Comparison of ENCODE assay signal across 1 cellular context in the genomic region with DNA sequence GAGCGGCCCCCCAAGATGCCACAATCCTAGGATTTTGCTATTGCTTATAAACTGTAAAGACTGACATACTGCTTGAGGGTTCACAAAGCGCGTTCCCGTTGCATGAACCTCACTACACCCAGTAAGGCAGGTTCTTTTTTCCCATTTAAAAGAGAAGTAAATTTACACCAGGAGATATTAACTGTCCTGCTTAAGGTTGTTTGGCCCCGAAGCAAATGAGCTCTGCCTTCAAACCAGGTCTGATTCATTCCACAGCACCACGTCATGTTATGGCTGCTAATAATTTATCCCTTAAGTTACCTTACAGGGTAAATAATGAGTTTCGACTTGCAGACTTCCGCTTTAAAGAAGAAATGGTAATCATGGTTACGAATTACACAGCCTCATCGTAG.
TF ChIP-seq lines count a peak whose summit lies in the region.

No MANE protein-coding gene starts in this region.

TF ChIP-seq in GM12878, 131 proteins besides CTCF, POLR2A, EP300 and RAD21 (continued from another document and continues in another):
- peak; percentile 61 for TF ChIP-seq ATF7 (IDR thresholded peaks at IDR 0.05; ENCODE audit: low read depth)
- TF ChIP-seq BMI1 (IDR thresholded peaks at IDR 0.05; ENCODE audit: borderline replicate concordance): no peak
- TF ChIP-seq, protein P1, sequence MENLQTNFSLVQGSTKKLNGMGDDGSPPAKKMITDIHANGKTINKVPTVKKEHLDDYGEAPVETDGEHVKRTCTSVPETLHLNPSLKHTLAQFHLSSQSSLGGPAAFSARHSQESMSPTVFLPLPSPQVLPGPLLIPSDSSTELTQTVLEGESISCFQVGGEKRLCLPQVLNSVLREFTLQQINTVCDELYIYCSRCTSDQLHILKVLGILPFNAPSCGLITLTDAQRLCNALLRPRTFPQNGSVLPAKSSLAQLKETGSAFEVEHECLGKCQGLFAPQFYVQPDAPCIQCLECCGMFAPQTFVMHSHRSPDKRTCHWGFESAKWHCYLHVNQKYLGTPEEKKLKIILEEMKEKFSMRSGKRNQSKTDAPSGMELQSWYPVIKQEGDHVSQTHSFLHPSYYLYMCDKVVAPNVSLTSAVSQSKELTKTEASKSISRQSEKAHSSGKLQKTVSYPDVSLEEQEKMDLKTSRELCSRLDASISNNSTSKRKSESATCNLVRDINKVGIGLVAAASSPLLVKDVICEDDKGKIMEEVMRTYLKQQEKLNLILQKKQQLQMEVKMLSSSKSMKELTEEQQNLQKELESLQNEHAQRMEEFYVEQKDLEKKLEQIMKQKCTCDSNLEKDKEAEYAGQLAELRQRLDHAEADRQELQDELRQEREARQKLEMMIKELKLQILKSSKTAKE (IDR thresholded peaks at IDR 0.05; ENCODE audit: low read depth, poor library complexity, severe bottlenecking): no peak
- TF ChIP-seq HDAC6 (IDR thresholded peaks at IDR 0.05; ENCODE audit: unreplicated experiment): no peak
- no peak for TF ChIP-seq PAX5 (IDR thresholded peaks at IDR 0.05; ENCODE audit: borderline replicate concordance, low read depth, low read length)
- TF ChIP-seq NKRF (conservative IDR thresholded peaks at IDR 0.05): 0 out of 2 replicates have a peak, but pooled peaks have one; percentile 14
- TF ChIP-seq ZBED1 (IDR thresholded peaks at IDR 0.05; ENCODE audit: borderline replicate concordance): no peak
- no peak for TF ChIP-seq KDM1A (IDR thresholded peaks at IDR 0.05; ENCODE audit: borderline replicate concordance)
- no peak for TF ChIP-seq BHLHE40 (IDR thresholded peaks at IDR 0.05; ENCODE audit: borderline replicate concordance in 1 of 2, low read depth in 2 of 2, low read length in 1 of 2)
- no peak; the same call in 1 of the 2 replicates for TF ChIP-seq PML (IDR thresholded peaks at IDR 0.05; ENCODE audit: low read length)
- 0 out of 2 replicates have a peak, but pooled peaks have one; percentile 1 for TF ChIP-seq SMARCA5 (IDR thresholded peaks at IDR 0.05)
- 0 out of 2 replicates have a peak, but pooled peaks have one; percentile 32 for TF ChIP-seq SMAD5 (IDR thresholded peaks at IDR 0.05; ENCODE audit: low read depth)
- TF ChIP-seq, protein P2, sequence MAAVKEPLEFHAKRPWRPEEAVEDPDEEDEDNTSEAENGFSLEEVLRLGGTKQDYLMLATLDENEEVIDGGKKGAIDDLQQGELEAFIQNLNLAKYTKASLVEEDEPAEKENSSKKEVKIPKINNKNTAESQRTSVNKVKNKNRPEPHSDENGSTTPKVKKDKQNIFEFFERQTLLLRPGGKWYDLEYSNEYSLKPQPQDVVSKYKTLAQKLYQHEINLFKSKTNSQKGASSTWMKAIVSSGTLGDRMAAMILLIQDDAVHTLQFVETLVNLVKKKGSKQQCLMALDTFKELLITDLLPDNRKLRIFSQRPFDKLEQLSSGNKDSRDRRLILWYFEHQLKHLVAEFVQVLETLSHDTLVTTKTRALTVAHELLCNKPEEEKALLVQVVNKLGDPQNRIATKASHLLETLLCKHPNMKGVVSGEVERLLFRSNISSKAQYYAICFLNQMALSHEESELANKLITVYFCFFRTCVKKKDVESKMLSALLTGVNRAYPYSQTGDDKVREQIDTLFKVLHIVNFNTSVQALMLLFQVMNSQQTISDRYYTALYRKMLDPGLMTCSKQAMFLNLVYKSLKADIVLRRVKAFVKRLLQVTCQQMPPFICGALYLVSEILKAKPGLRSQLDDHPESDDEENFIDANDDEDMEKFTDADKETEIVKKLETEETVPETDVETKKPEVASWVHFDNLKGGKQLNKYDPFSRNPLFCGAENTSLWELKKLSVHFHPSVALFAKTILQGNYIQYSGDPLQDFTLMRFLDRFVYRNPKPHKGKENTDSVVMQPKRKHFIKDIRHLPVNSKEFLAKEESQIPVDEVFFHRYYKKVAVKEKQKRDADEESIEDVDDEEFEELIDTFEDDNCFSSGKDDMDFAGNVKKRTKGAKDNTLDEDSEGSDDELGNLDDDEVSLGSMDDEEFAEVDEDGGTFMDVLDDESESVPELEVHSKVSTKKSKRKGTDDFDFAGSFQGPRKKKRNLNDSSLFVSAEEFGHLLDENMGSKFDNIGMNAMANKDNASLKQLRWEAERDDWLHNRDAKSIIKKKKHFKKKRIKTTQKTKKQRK (IDR thresholded peaks at IDR 0.05; ENCODE audit: low read depth, low read length): no peak
- no peak for TF ChIP-seq GATAD2B (conservative IDR thresholded peaks at IDR 0.05; ENCODE audit: low read depth)
- no peak for TF ChIP-seq HSF1 (IDR thresholded peaks at IDR 0.05; ENCODE audit: low read depth, low read length)
- no peak for TF ChIP-seq HDAC2 (IDR thresholded peaks at IDR 0.05)
- TF ChIP-seq ZBTB40 (IDR thresholded peaks at IDR 0.05; ENCODE audit: borderline replicate concordance): no peak; the same call in 1 of the 2 replicates
- no peak for TF ChIP-seq CBX3 (IDR thresholded peaks at IDR 0.05; ENCODE audit: borderline replicate concordance, low read depth)
- TF ChIP-seq MEF2A (IDR thresholded peaks at IDR 0.05; ENCODE audit: insufficient read depth, low read depth, low read length): no peak
- no peak for TF ChIP-seq ZNF24 (IDR thresholded peaks at IDR 0.05)
- no peak for TF ChIP-seq CHD2 (IDR thresholded peaks at IDR 0.05; ENCODE audit: borderline replicate concordance, low read depth, low read length)
- peak; percentile 33; the same call in 1 of the 2 replicates for TF ChIP-seq JUND (IDR thresholded peaks at IDR 0.05; ENCODE audit: low read depth, low read length)
- TF ChIP-seq ZZZ3 (IDR thresholded peaks at IDR 0.05; ENCODE audit: control insufficient read depth, insufficient read length, low read depth): no peak
- TF ChIP-seq MTA2 (IDR thresholded peaks at IDR 0.05; ENCODE audit: low read depth): 0 out of 2 replicates have a peak, but pooled peaks have one; percentile 20
- TF ChIP-seq, protein P3, sequence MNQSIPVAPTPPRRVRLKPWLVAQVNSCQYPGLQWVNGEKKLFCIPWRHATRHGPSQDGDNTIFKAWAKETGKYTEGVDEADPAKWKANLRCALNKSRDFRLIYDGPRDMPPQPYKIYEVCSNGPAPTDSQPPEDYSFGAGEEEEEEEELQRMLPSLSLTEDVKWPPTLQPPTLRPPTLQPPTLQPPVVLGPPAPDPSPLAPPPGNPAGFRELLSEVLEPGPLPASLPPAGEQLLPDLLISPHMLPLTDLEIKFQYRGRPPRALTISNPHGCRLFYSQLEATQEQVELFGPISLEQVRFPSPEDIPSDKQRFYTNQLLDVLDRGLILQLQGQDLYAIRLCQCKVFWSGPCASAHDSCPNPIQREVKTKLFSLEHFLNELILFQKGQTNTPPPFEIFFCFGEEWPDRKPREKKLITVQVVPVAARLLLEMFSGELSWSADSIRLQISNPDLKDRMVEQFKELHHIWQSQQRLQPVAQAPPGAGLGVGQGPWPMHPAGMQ (IDR thresholded peaks at IDR 0.05; ENCODE audit: borderline replicate concordance): no peak
- no peak for TF ChIP-seq CUX1 (IDR thresholded peaks at IDR 0.05; ENCODE audit: insufficient replicate concordance, low read depth, low read length)
- TF ChIP-seq, protein P4, sequence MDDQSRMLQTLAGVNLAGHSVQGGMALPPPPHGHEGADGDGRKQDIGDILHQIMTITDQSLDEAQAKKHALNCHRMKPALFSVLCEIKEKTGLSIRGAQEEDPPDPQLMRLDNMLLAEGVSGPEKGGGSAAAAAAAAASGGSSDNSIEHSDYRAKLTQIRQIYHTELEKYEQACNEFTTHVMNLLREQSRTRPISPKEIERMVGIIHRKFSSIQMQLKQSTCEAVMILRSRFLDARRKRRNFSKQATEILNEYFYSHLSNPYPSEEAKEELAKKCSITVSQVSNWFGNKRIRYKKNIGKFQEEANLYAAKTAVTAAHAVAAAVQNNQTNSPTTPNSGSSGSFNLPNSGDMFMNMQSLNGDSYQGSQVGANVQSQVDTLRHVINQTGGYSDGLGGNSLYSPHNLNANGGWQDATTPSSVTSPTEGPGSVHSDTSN (IDR thresholded peaks at IDR 0.05; ENCODE audit: insufficient replicate concordance, low read depth, low read length): no peak
- TF ChIP-seq TARDBP (IDR thresholded peaks at IDR 0.05; ENCODE audit: borderline replicate concordance): no peak
- TF ChIP-seq JUNB (IDR thresholded peaks at IDR 0.05): peak; percentile 39
- TF ChIP-seq NFXL1 (IDR thresholded peaks at IDR 0.05; ENCODE audit: borderline replicate concordance): no peak
- peak; percentile 73; the same call in 1 of the 2 replicates for TF ChIP-seq SPI1 (IDR thresholded peaks at IDR 0.05; ENCODE audit: borderline replicate concordance, insufficient read depth, low read depth, low read length)
- TF ChIP-seq STAT1 (conservative IDR thresholded peaks at IDR 0.05): no peak
